ENCODE assay signal across 30 cellular contexts in the genomic region with DNA sequence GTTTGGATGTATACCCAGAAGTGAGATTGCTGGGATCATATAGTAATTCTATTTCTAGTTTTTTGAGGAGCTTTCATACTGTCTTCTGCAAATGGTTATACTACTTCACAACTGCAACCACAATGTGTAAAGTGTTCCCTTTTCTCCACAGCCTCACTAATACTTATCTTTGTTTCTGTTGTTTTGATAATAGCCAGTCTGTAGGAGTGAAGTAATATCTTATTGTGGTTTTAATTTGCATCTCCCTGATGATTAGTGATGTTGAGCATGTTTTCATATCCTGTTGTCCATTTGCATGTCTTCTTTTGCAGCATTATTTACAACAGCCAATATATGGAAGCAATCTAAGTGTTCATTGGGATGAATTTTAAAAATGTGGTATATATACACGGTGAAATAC. TPM values are rescaled to one million over a fixed set of nuclear protein-coding genes. Genes with fewer than 3 reads are reported as not detected.
DNase-seq lines count a peak whose midpoint lies in the region; ATAC-seq lines count a peak whose summit lies in the region.
"Had no signal": no experiment of that assay in that cellular context is flagged by ENCODE, and none has a peak within 500 bp of the region (broad histone marks: within the 10 kb centered on the region; RNA-seq: fewer than 3 reads in every experiment).

No MANE protein-coding gene starts in this region.

- H3K36me3 Mint-ChIP-seq in activated naive CD8-positive, alpha-beta T cell treated with anti-CD3 and anti-CD28 coated beads, Interleukin-2, amount 10 ng/mL, durations not matched to agents 7 days and 5 days: peaks cover 5% of the 10 kb centered on the region
- no peaks in the 10 kb centered on the region for H3K36me3 Mint-ChIP-seq in activated naive CD8-positive, alpha-beta T cell treated with anti-CD3 and anti-CD28 coated beads for 36 hours
- no peaks in the 10 kb centered on the region for H3K36me3 Mint-ChIP-seq in stimulated activated memory B cell treated with anti-CD40 and anti-IgM and Interleukin-4, amounts not matched to agents 10 μg/mL and 1 μg/mL and 100 μg/mL, for 72 hours
- H3K36me3 Mint-ChIP-seq: CD4-positive, alpha-beta memory T cell had no signal

- no peak for DNase-seq in activated naive CD8-positive, alpha-beta T cell treated with anti-CD3 and anti-CD28 coated beads, Interleukin-2, amount 10 ng/mL, durations not matched to agents 7 days and 5 days
- no peak for DNase-seq in activated naive CD8-positive, alpha-beta T cell treated with anti-CD3 and anti-CD28 coated beads for 36 hours
- peak; percentile 14 to 40 for DNase-seq in NCI-H526 (lab: John Stamatoyannopoulos, UW)
- DNase-seq in amniotic epithelial cell (ENCODE audit: low read depth): peak; percentile 62
- DNase-seq in HT-29 (ENCODE audit: low spot score): no peak
- no peak for DNase-seq in substantia nigra (lab: John Stamatoyannopoulos, UW)
- DNase-seq in SIG-M5 treated with dmso at 0.1 percent for 504 hours (lab: John Stamatoyannopoulos, UW; ENCODE audit: unreplicated experiment): no peak
- DNase-seq: activated CD4-positive, alpha-beta T cell treated with anti-CD3 and anti-CD28 coated beads for 48 hours; activated gamma-delta T cell treated with Interleukin-2 at 50 U/mL for 16 hours; activated naive CD8-positive, alpha-beta T cell treated with anti-CD3 and anti-CD28 coated beads, Interleukin-2, amount 50 U/mL, for 24 hours; caudate nucleus; CD4-positive, alpha-beta memory T cell; erythroblast; glutamatergic neuron; HCEC 1CT; islet precursor cell; Karpas-422; left ventricle myocardium superior; NCI-H2107; NCI-H82; nucleus accumbens; PC-3; right lobe of liver; SK-N-SH; spleen; stimulated activated CD8-positive, alpha-beta memory T cell treated with anti-CD3 and anti-CD28 coated beads, Interleukin-4, amount 100 ng/mL, for 48 hours; tibial artery; WERI-Rb-1 had no signal

- peaks cover 2% of the 10 kb centered on the region for H3K27me3 Mint-ChIP-seq in activated naive CD8-positive, alpha-beta T cell treated with anti-CD3 and anti-CD28 coated beads, Interleukin-2, amount 10 ng/mL, durations not matched to agents 7 days and 5 days
- H3K27me3 Mint-ChIP-seq in activated naive CD8-positive, alpha-beta T cell treated with anti-CD3 and anti-CD28 coated beads for 36 hours: peaks cover 4% of the 10 kb centered on the region
- peaks cover 51% of the 10 kb centered on the region for H3K27me3 Mint-ChIP-seq in stimulated activated memory B cell treated with anti-CD40 and anti-IgM and Interleukin-4, amounts not matched to agents 10 μg/mL and 1 μg/mL and 100 μg/mL, for 72 hours
- H3K27me3 Mint-ChIP-seq: progenitor cell of endocrine pancreas had no signal

- H3K4me1 Mint-ChIP-seq in activated naive CD8-positive, alpha-beta T cell treated with anti-CD3 and anti-CD28 coated beads, Interleukin-2, amount 10 ng/mL, durations not matched to agents 7 days and 5 days: peaks cover 18% of the 10 kb centered on the region
- peaks cover 27% of the 10 kb centered on the region for H3K4me1 Mint-ChIP-seq in activated naive CD8-positive, alpha-beta T cell treated with anti-CD3 and anti-CD28 coated beads for 36 hours
- H3K4me1 Mint-ChIP-seq in stimulated activated memory B cell treated with anti-CD40 and anti-IgM and Interleukin-4, amounts not matched to agents 10 μg/mL and 1 μg/mL and 100 μg/mL, for 72 hours: peaks cover 16% of the 10 kb centered on the region

- no peak for ATAC-seq in activated naive CD8-positive, alpha-beta T cell treated with anti-CD3 and anti-CD28 coated beads, Interleukin-2, amount 10 ng/mL, durations not matched to agents 7 days and 5 days (ENCODE audit: low read depth)
- ATAC-seq in stimulated activated memory B cell treated with anti-CD40 and anti-IgM and Interleukin-4, amounts not matched to agents 10 μg/mL and 1 μg/mL and 100 μg/mL, for 72 hours: no peak
- ATAC-seq: activated naive CD8-positive, alpha-beta T cell treated with anti-CD3 and anti-CD28 coated beads, Interleukin-2, amount 50 U/mL, for 24 hours; left ventricle myocardium superior; PC-3; right lobe of liver had no signal

- POLR2A ChIA-PET in activated naive CD8-positive, alpha-beta T cell treated with anti-CD3 and anti-CD28 coated beads, Interleukin-2, amount 10 ng/mL, durations not matched to agents 7 days and 5 days (lab: Charles Lee): no interaction called here

- H3K27ac Mint-ChIP-seq in activated naive CD8-positive, alpha-beta T cell treated with anti-CD3 and anti-CD28 coated beads, Interleukin-2, amount 10 ng/mL, durations not matched to agents 7 days and 5 days: peak overlapping the region; percentile 4
- H3K27ac Mint-ChIP-seq in activated naive CD8-positive, alpha-beta T cell treated with anti-CD3 and anti-CD28 coated beads for 36 hours: no peak overlapping the region
- no peak overlapping the region for H3K27ac Mint-ChIP-seq in stimulated activated memory B cell treated with anti-CD40 and anti-IgM and Interleukin-4, amounts not matched to agents 10 μg/mL and 1 μg/mL and 100 μg/mL, for 72 hours
- H3K27ac Mint-ChIP-seq: activated naive CD8-positive, alpha-beta T cell treated with anti-CD3 and anti-CD28 coated beads, Interleukin-2, amount 50 U/mL, for 24 hours; CD4-positive, alpha-beta memory T cell; progenitor cell of endocrine pancreas had no signal

- no peak overlapping the region for H3K27ac ChIP-seq in substantia nigra (ENCODE audit: low read depth, low read length, poor library complexity, severe bottlenecking)
- H3K27ac ChIP-seq: right lobe of liver, tibial artery, WERI-Rb-1 had no signal

- H3K4me3 Mint-ChIP-seq in activated naive CD8-positive, alpha-beta T cell treated with anti-CD3 and anti-CD28 coated beads, Interleukin-2, amount 10 ng/mL, durations not matched to agents 7 days and 5 days: peak overlapping the region; percentile 29
- no peak overlapping the region for H3K4me3 Mint-ChIP-seq in activated naive CD8-positive, alpha-beta T cell treated with anti-CD3 and anti-CD28 coated beads for 36 hours
- no peak overlapping the region for H3K4me3 Mint-ChIP-seq in stimulated activated memory B cell treated with anti-CD40 and anti-IgM and Interleukin-4, amounts not matched to agents 10 μg/mL and 1 μg/mL and 100 μg/mL, for 72 hours
- H3K4me3 Mint-ChIP-seq: activated naive CD8-positive, alpha-beta T cell treated with anti-CD3 and anti-CD28 coated beads, Interleukin-2, amount 50 U/mL, for 24 hours; CD4-positive, alpha-beta memory T cell had no signal

- no peaks in the 10 kb centered on the region for H3K9me3 Mint-ChIP-seq in activated naive CD8-positive, alpha-beta T cell treated with anti-CD3 and anti-CD28 coated beads, Interleukin-2, amount 10 ng/mL, durations not matched to agents 7 days and 5 days
- peaks cover 3% of the 10 kb centered on the region for H3K9me3 Mint-ChIP-seq in activated naive CD8-positive, alpha-beta T cell treated with anti-CD3 and anti-CD28 coated beads for 36 hours
- H3K9me3 Mint-ChIP-seq in stimulated activated memory B cell treated with anti-CD40 and anti-IgM and Interleukin-4, amounts not matched to agents 10 μg/mL and 1 μg/mL and 100 μg/mL, for 72 hours: peaks cover 3% of the 10 kb centered on the region
- H3K9me3 Mint-ChIP-seq: activated naive CD8-positive, alpha-beta T cell treated with anti-CD3 and anti-CD28 coated beads, Interleukin-2, amount 50 U/mL, for 24 hours; CD4-positive, alpha-beta memory T cell had no signal

RNA-seq across cellular contexts. Expression of a gene that starts 29.9 kb away (rescaled TPM):
- 10 to 100 TPM; 50.9 to 56.2 TPM for total RNA-seq in activated naive CD8-positive, alpha-beta T cell treated with anti-CD3 and anti-CD28 coated beads, Interleukin-2, amount 10 ng/mL, durations not matched to agents 7 days and 5 days
- 1 to 10 TPM; 6.0 to 7.2 TPM for total RNA-seq in activated naive CD8-positive, alpha-beta T cell treated with anti-CD3 and anti-CD28 coated beads for 36 hours
- total RNA-seq in HT-29 (2014; rRNA removed; shearing (Covaris generic)): 7.9 and 17.4 TPM in 2 replicates

Comparison
In these comparisons a context has a peak if more than half of its experiments do, and no peak if none do; other contexts are left out.
1. DNase-seq: peak in NCI-H526 (2 of 2) and amniotic epithelial cell (single experiment); none in activated naive CD8-positive, alpha-beta T cell treated with anti-CD3 and anti-CD28 coated beads, Interleukin-2, amount 10 ng/mL, durations not matched to agents 7 days and 5 days (single experiment), activated naive CD8-positive, alpha-beta T cell treated with anti-CD3 and anti-CD28 coated beads for 36 hours (single experiment), HT-29 (single experiment), substantia nigra (0 of 49) and SIG-M5 treated with dmso at 0.1 percent for 504 hours (single experiment).